In the genomic region with DNA sequence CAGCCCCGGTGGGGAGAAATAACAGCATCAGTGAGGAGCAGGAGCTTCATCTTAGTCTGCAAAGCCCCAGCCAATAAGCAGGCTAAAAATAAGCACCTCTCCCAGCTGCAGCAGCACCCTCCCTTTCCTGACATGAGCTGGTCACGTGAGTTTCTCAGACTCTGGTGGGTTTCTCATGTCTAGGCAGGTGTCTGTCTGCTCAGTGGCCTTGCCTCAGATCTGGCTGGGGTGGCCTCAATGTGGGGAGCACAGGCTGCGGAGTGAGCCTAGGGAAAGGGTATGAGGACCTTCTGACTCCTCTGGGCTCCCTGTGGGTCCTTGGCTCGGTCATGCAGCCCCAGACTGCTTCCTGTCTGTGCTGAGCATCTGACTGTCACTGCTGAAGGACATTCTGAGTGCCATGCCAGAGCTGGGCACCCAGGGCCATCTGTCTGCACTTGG, we compare ENCODE assay signal across 13 cellular contexts.
A peak's percentile ranks its signal among the peaks of the same experiment; 100 is the strongest.
DNase-seq lines count a peak whose midpoint lies in the region; ATAC-seq and TF ChIP-seq lines count a peak whose summit lies in the region.
"Had no signal": no experiment of that assay in that cellular context is flagged by ENCODE, and none has a peak within 500 bp of the region (broad histone marks: within the 10 kb centered on the region; RNA-seq: fewer than 3 reads in every experiment).

No MANE protein-coding gene starts in this region.

- no peak for ATAC-seq in GM21515 (IDR thresholded peaks at IDR 0.05; ENCODE audit: unreplicated experiment)
- ATAC-seq: HCT116; stimulated activated effector memory CD8-positive, alpha-beta T cell treated with anti-CD3 and anti-CD28 coated beads, Interleukin-12 subunit alpha, Interleukin-12 subunit beta, amount 100 ng/mL, for 72 hours had no signal

- peaks cover 46% of the 10 kb centered on the region for H3K4me1 ChIP-seq in thymus (ENCODE audit: control insufficient read depth, insufficient read depth, low read length)

- DNase-seq in activated effector memory CD4-positive, alpha-beta T cell treated with anti-CD3 and anti-CD28 coated beads, Interleukin-2, amount 50 U/mL, for 16 hours: peak; percentile 52
- no peak for DNase-seq in activated effector memory CD4-positive, alpha-beta T cell treated with Interleukin-2 at 50 U/mL for 16 hours
- DNase-seq in NCI-H69 (lab: John Stamatoyannopoulos, UW) (peak; percentile 65), dorsolateral prefrontal cortex (peak in 2 of 10 donors; percentile 46 to 72), NOMO-1 treated with dmso at 0.1 percent for 144 hours (lab: John Stamatoyannopoulos, UW; ENCODE audit: unreplicated experiment) (no peak), NOMO-1 (lab: John Stamatoyannopoulos, UW; ENCODE audit: unreplicated experiment in 2 of 2) (no peak)
- DNase-seq: EL; NCI-H1417 treated with DMSO at 0.1 percent for 48 hours; stimulated activated CD4-positive, alpha-beta T cell treated with anti-CD3 and anti-CD28 coated beads, Interleukin-2, amount 100 ng/mL, for 24 hours had no signal

- no peaks in the 10 kb centered on the region for H3K9me3 ChIP-seq in thymus (ENCODE audit: control insufficient read depth)

- H3K36me3 ChIP-seq in thymus (ENCODE audit: control insufficient read depth, insufficient read depth): no peaks in the 10 kb centered on the region

- intact Hi-C loops in dorsolateral prefrontal cortex (cut with DNase I): no loop called here

- H3K27me3 ChIP-seq in dorsolateral prefrontal cortex: no peaks in the 10 kb centered on the region
- no peaks in the 10 kb centered on the region for H3K27me3 ChIP-seq in thymus (ENCODE audit: control insufficient read depth, insufficient read depth)

- 6% methylated on average over 4 of the region's 4 CpGs for WGBS in thymus

- H3K27ac ChIP-seq in dorsolateral prefrontal cortex (peak overlapping the region in 51 of 59 donors; percentile 3 to 89 (median 68)), thymus (ENCODE audit: low read depth) (peak overlapping the region; percentile 53)

- TF ChIP-seq CTCF in dorsolateral prefrontal cortex (IDR thresholded peaks at IDR 0.05 in 54 of 56, conservative IDR thresholded peaks at IDR 0.05 in 2 of 56; ENCODE audit: low read depth in 1 of 56, partially characterized antibody in 56 of 56): no peak

- H3K4me3 ChIP-seq in dorsolateral prefrontal cortex: peak overlapping the region in 19 of 59 donors; percentile 4 to 42 (median 25)
- H3K4me3 ChIP-seq in thymus (ENCODE audit: low read length): no peak overlapping the region

Comparison
In these comparisons a context has a peak if more than half of its experiments do, and no peak if none do; other contexts are left out.
1. DNase-seq: peak in activated effector memory CD4-positive, alpha-beta T cell treated with anti-CD3 and anti-CD28 coated beads, Interleukin-2, amount 50 U/mL, for 16 hours (single experiment) and NCI-H69 (single experiment); none in activated effector memory CD4-positive, alpha-beta T cell treated with Interleukin-2 at 50 U/mL for 16 hours (single experiment), NOMO-1 treated with dmso at 0.1 percent for 144 hours (single experiment) and NOMO-1 (0 of 2).